ENCODE assay signal across 11 cellular contexts in the genomic region with DNA sequence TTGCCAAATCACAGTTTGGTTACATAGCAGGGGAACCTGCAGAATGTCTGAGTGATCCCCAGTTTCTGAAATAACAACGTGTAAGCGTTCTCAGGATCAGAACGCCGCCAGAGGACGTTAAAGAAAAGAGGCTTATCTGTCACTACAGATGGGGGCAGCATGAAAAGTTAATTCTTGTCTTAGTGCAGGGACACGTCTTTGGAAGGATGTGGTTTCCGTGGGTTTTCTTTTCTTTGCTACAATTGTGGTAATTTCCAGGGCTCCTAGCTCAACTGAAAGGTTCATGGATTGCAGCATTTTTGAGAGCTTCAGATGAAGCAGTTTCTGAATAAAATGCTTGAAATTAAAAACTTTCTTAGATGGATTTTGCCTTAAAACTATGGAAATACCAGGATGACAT.
A peak's percentile ranks its signal among the peaks of the same experiment; 100 is the strongest.
DNase-seq lines count a peak whose midpoint lies in the region; ATAC-seq and TF ChIP-seq lines count a peak whose summit lies in the region.
"Had no signal": no experiment of that assay in that cellular context is flagged by ENCODE, and none has a peak within 500 bp of the region (broad histone marks: within the 10 kb centered on the region; RNA-seq: fewer than 3 reads in every experiment).

No MANE protein-coding gene starts in this region.

- POLR2A ChIA-PET in SK-N-SH (lab: Yijun Ruan, JAX): no interaction called here

- no peak for DNase-seq in SK-N-SH
- DNase-seq in OCI-M2 (lab: John Stamatoyannopoulos, UW; ENCODE audit: unreplicated experiment): peak; percentile 65
- peak; percentile 67 for DNase-seq in activated naive CD4-positive, alpha-beta T cell treated with anti-CD3 and anti-CD28 coated beads, Interleukin-2, amount 10 ng/mL, durations not matched to agents 7 days and 5 days
- no peak for DNase-seq in caudate nucleus (lab: John Stamatoyannopoulos, UW)
- DNase-seq in NCI-H146 treated with DMSO at 0.1 percent for 48 hours (lab: John Stamatoyannopoulos, UW; ENCODE audit: unreplicated experiment): no peak
- DNase-seq in A172 (ENCODE audit: low spot score): no peak
- DNase-seq: ovary had no signal

- H3K27me3 ChIP-seq in SK-N-SH (ENCODE audit: insufficient read depth): no peaks in the 10 kb centered on the region
- H3K27me3 ChIP-seq: ovary, SJCRH30 had no signal

- no peaks in the 10 kb centered on the region for H3K27me3 Mint-ChIP-seq in activated naive CD4-positive, alpha-beta T cell treated with anti-CD3 and anti-CD28 coated beads, Interleukin-2, amount 10 ng/mL, durations not matched to agents 7 days and 5 days
- peaks cover 24% of the 10 kb centered on the region for H3K27me3 Mint-ChIP-seq in stimulated activated memory B cell treated with anti-CD40 and anti-IgM and Interleukin-4, amounts not matched to agents 10 μg/mL and 1 μg/mL and 100 μg/mL, for 72 hours

- no peaks in the 10 kb centered on the region for H3K36me3 ChIP-seq in SK-N-SH (replicated peaks in 1 of 2; ENCODE audit: control insufficient read depth in 1 of 2, insufficient read depth in 2 of 2, low read length in 1 of 2)
- H3K36me3 ChIP-seq: ovary, SJCRH30 had no signal

- no peaks in the 10 kb centered on the region for H3K9me2 ChIP-seq in SK-N-SH

- no peak overlapping the region for H3K9ac ChIP-seq in SK-N-SH

- H3F3A ChIP-seq in SK-N-SH (replicated peaks; ENCODE audit: insufficient read depth): no peaks in the 10 kb centered on the region

- peaks cover 2% of the 10 kb centered on the region for H3K9me3 Mint-ChIP-seq in activated naive CD4-positive, alpha-beta T cell treated with anti-CD3 and anti-CD28 coated beads, Interleukin-2, amount 10 ng/mL, durations not matched to agents 7 days and 5 days
- H3K9me3 Mint-ChIP-seq in stimulated activated memory B cell treated with anti-CD40 and anti-IgM and Interleukin-4, amounts not matched to agents 10 μg/mL and 1 μg/mL and 100 μg/mL, for 72 hours: no peaks in the 10 kb centered on the region

- peaks cover 69% of the 10 kb centered on the region for H3K4me1 Mint-ChIP-seq in activated naive CD4-positive, alpha-beta T cell treated with anti-CD3 and anti-CD28 coated beads, Interleukin-2, amount 10 ng/mL, durations not matched to agents 7 days and 5 days
- peaks cover 10% of the 10 kb centered on the region for H3K4me1 Mint-ChIP-seq in stimulated activated memory B cell treated with anti-CD40 and anti-IgM and Interleukin-4, amounts not matched to agents 10 μg/mL and 1 μg/mL and 100 μg/mL, for 72 hours

- H3K27ac ChIP-seq in SK-N-SH (ENCODE audit: low read depth in 2 of 2, low read length in 1 of 2) (no peak overlapping the region), caudate nucleus (ENCODE audit: low read depth, low read length) (no peak overlapping the region)
- H3K27ac ChIP-seq: A549, ovary, SJCRH30 had no signal

- no peak for TF ChIP-seq RAD21 in SK-N-SH (IDR thresholded peaks at IDR 0.05; ENCODE audit: low read length)

- TF ChIP-seq EP300 in SK-N-SH (IDR thresholded peaks at IDR 0.05; ENCODE audit: borderline replicate concordance in 1 of 2, low read depth in 1 of 2, low read length in 1 of 2): no peak

- peak overlapping the region; percentile 94 for H3K27ac Mint-ChIP-seq in activated naive CD4-positive, alpha-beta T cell treated with anti-CD3 and anti-CD28 coated beads, Interleukin-2, amount 10 ng/mL, durations not matched to agents 7 days and 5 days
- peak overlapping the region; percentile 74 for H3K27ac Mint-ChIP-seq in stimulated activated memory B cell treated with anti-CD40 and anti-IgM and Interleukin-4, amounts not matched to agents 10 μg/mL and 1 μg/mL and 100 μg/mL, for 72 hours

- H3K4me1 ChIP-seq in SK-N-SH (ENCODE audit: control insufficient read depth in 1 of 2, insufficient read depth in 2 of 2, low read depth in 1 of 2, low read length in 1 of 2): no peaks in the 10 kb centered on the region
- H3K4me1 ChIP-seq: A549, SJCRH30 had no signal

- peaks cover 75% of the 10 kb centered on the region for H3K36me3 Mint-ChIP-seq in activated naive CD4-positive, alpha-beta T cell treated with anti-CD3 and anti-CD28 coated beads, Interleukin-2, amount 10 ng/mL, durations not matched to agents 7 days and 5 days
- H3K36me3 Mint-ChIP-seq in stimulated activated memory B cell treated with anti-CD40 and anti-IgM and Interleukin-4, amounts not matched to agents 10 μg/mL and 1 μg/mL and 100 μg/mL, for 72 hours: no peaks in the 10 kb centered on the region

- no peaks in the 10 kb centered on the region for H3K9me3 ChIP-seq in SK-N-SH
- H3K9me3 ChIP-seq: A549, ovary, SJCRH30 had no signal

- ATAC-seq in SK-N-SH treated with all-trans-retinoic acid at 6 μM for 48 hours: no peak
- ATAC-seq in stimulated activated memory B cell treated with anti-CD40 and anti-IgM and Interleukin-4, amounts not matched to agents 10 μg/mL and 1 μg/mL and 100 μg/mL, for 72 hours: no peak
- ATAC-seq: A549 had no signal

- H3K4me3 ChIP-seq in SK-N-SH (ENCODE audit: low read depth in 2 of 2, low read length in 1 of 2): no peak overlapping the region
- H3K4me3 ChIP-seq: A549, ovary, SJCRH30 had no signal

- no peak overlapping the region for H3K4me2 ChIP-seq in SK-N-SH
- H3K4me2 ChIP-seq: A549 had no signal

- H3K79me2 ChIP-seq in SK-N-SH (ENCODE audit: insufficient read depth): no peaks in the 10 kb centered on the region

- TF ChIP-seq CTCF in SK-N-SH (IDR thresholded peaks at IDR 0.05): no peak

- CTCF ChIA-PET in SK-N-SH (lab: Yijun Ruan, JAX): no interaction called here
- CTCF ChIA-PET in activated naive CD4-positive, alpha-beta T cell treated with anti-CD3 and anti-CD28 coated beads, Interleukin-2, amount 10 ng/mL, durations not matched to agents 7 days and 5 days (lab: Charles Lee): interaction anchor here (0.6 to 2.0 kb wide), 19 partner anchors 10 to 205 kb away, joined by 3 to 10 read pairs (median 4); no protein-coding TSS in a partner anchor

- 76% methylated on average over 7 of the region's 7 CpGs for WGBS in SK-N-SH (ENCODE audit: low lambda C conversion rate)

- peak overlapping the region; percentile 54 for H3K4me3 Mint-ChIP-seq in activated naive CD4-positive, alpha-beta T cell treated with anti-CD3 and anti-CD28 coated beads, Interleukin-2, amount 10 ng/mL, durations not matched to agents 7 days and 5 days
- no peak overlapping the region for H3K4me3 Mint-ChIP-seq in stimulated activated memory B cell treated with anti-CD40 and anti-IgM and Interleukin-4, amounts not matched to agents 10 μg/mL and 1 μg/mL and 100 μg/mL, for 72 hours

- peak overlapping the region; percentile 78 for H2AFZ ChIP-seq in SK-N-SH (ENCODE audit: low read depth)

- no peaks in the 10 kb centered on the region for H4K20me1 ChIP-seq in SK-N-SH (ENCODE audit: insufficient read depth)

TF ChIP-seq in SK-N-SH, 30 proteins besides CTCF, POLR2A, EP300 and RAD21 (continues in another document):
- TF ChIP-seq FOXM1 (IDR thresholded peaks at IDR 0.05; ENCODE audit: low read depth): no peak
- no peak for TF ChIP-seq JUND (IDR thresholded peaks at IDR 0.05)
- TF ChIP-seq ELF1 (IDR thresholded peaks at IDR 0.05): no peak
- no peak for TF ChIP-seq FOSL2 (IDR thresholded peaks at IDR 0.05; ENCODE audit: borderline replicate concordance, low read depth)
- TF ChIP-seq NFIC (IDR thresholded peaks at IDR 0.05; ENCODE audit: borderline replicate concordance): no peak
- TF ChIP-seq SIN3A (IDR thresholded peaks at IDR 0.05; ENCODE audit: borderline replicate concordance, low read depth, low read length): no peak
- no peak for TF ChIP-seq TEAD4 (IDR thresholded peaks at IDR 0.05; ENCODE audit: borderline replicate concordance, insufficient read depth)
- no peak for TF ChIP-seq GATA2 (CRISPR knock-in tag; IDR thresholded peaks at IDR 0.05)
- TF ChIP-seq NRF1 (IDR thresholded peaks at IDR 0.05; ENCODE audit: low read depth, low read length): no peak
- no peak for TF ChIP-seq USF1 (IDR thresholded peaks at IDR 0.05; ENCODE audit: borderline replicate concordance, low read depth)
- no peak for TF ChIP-seq GABPA (IDR thresholded peaks at IDR 0.05; ENCODE audit: low read depth)
- no peak for TF ChIP-seq EZH2phosphoT487 (IDR thresholded peaks at IDR 0.05; ENCODE audit: borderline replicate concordance, low read depth)
- TF ChIP-seq YY1 (IDR thresholded peaks at IDR 0.05; ENCODE audit: low read depth): no peak
- TF ChIP-seq RFX5 (IDR thresholded peaks at IDR 0.05; ENCODE audit: low read length): no peak

TF ChIP-seq in SK-N-SH treated with all-trans-retinoic acid at 6 μM for 48 hours, 23 proteins besides CTCF, POLR2A, EP300 and RAD21:
- TF ChIP-seq ZC3H10 (CRISPR knock-in tag; IDR thresholded peaks at IDR 0.05) (no peak), TCF4 (CRISPR knock-in tag; IDR thresholded peaks at IDR 0.05; ENCODE audit: borderline replicate concordance) (no peak), ARNTL (CRISPR knock-in tag; IDR thresholded peaks at IDR 0.05; ENCODE audit: borderline replicate concordance, low read depth) (no peak), CSDC2 (CRISPR knock-in tag; IDR thresholded peaks at IDR 0.05) (no peak), PATZ1 (CRISPR knock-in tag; IDR thresholded peaks at IDR 0.05; ENCODE audit: borderline replicate concordance) (no peak)

Comparison
In these comparisons a context has a peak if more than half of its experiments do, and no peak if none do; other contexts are left out.
1. DNase-seq: peak in OCI-M2 (single experiment) and activated naive CD4-positive, alpha-beta T cell treated with anti-CD3 and anti-CD28 coated beads, Interleukin-2, amount 10 ng/mL, durations not matched to agents 7 days and 5 days (single experiment); none in SK-N-SH (single experiment), caudate nucleus (0 of 61), NCI-H146 treated with DMSO at 0.1 percent for 48 hours (single experiment) and A172 (single experiment).